Comparison of ENCODE assay signal across 26 cellular contexts in genomic region chr15:80199366-80199765, GRCh38.
"Had no signal": no experiment of that assay in that cellular context is flagged by ENCODE, and none has a peak within 500 bp of the region (broad histone marks: within the 10 kb centered on the region; RNA-seq: fewer than 3 reads in every experiment).

No MANE protein-coding gene starts in this region.

- FAIRE-seq: bronchial epithelial cell had no signal

- DNase-seq: activated B cell treated with CpG ODN at 0.5 μM for 24 hours; activated CD4-positive, alpha-beta T cell treated with anti-CD3 and anti-CD28 coated beads for 1 hour; activated CD4-positive, alpha-beta T cell treated with anti-CD3 and anti-CD28 coated beads, Interleukin-2, amount 10 ng/mL, durations not matched to agents 24 days and 14 days; activated CD4-positive, alpha-beta T cell treated with anti-CD3 and anti-CD28 coated beads, Interleukin-2, amount 50 U/mL, for 48 hours; activated CD8-positive, alpha-beta memory T cell treated with anti-CD3 and anti-CD28 coated beads for 24 hours; activated effector memory CD4-positive, alpha-beta T cell treated with anti-CD3 and anti-CD28 coated beads, Interleukin-2, amount 50 U/mL, for 16 hours; activated naive CD4-positive, alpha-beta T cell treated with Interleukin-2 at 50 U/mL for 16 hours; activated naive CD8-positive, alpha-beta T cell treated with anti-CD3 and anti-CD28 coated beads, Interleukin-2, amount 50 U/mL, for 24 hours; activated T-cell treated with anti-CD3 and anti-CD28 coated beads, Interleukin-2, amount 50 U/mL, for 4 hours; amniotic stem cell; body of pancreas; central memory CD4-positive, alpha-beta T cell; MG63; MV-4-11; NCI-H1092 treated with DMSO at 0.1 percent for 48 hours; NCI-H1417 treated with DMSO at 0.1 percent for 48 hours; NCI-H1694; NCI-H2029; NCI-H2107; NCI-H524; NK-92 treated with Interleukin-12 subunit alpha and Interleukin-12 subunit beta, amount 100 ng/mL, for 24 hours; Peyer's patch; SHP77; T-helper 17 cell; T-helper 9 cell had no signal
